ENCODE assay signal across 1 cellular context in genomic region chr6:157221049-157221816, GRCh38.
TF ChIP-seq lines count a peak whose summit lies in the region.

No MANE protein-coding gene starts in this region.

TF ChIP-seq in HepG2, 621 proteins besides CTCF, POLR2A, EP300 and RAD21 (continued from another document and continues in another):
- TF ChIP-seq ZUFSP (CRISPR knock-in tag; IDR thresholded peaks at IDR 0.05; ENCODE audit: borderline replicate concordance), result no peak
- TF ChIP-seq KLF6 (CRISPR knock-in tag; IDR thresholded peaks at IDR 0.05), result 0 out of 2 replicates have a peak, but pooled peaks have one; percentile 73
- no peak for TF ChIP-seq CEBPZ (IDR thresholded peaks at IDR 0.05; ENCODE audit: low read length)
- TF ChIP-seq DDIT3 (CRISPR knock-in tag; IDR thresholded peaks at IDR 0.05), result no peak
- no peak for TF ChIP-seq RNF219 (CRISPR knock-in tag; IDR thresholded peaks at IDR 0.05)
- TF ChIP-seq ZSCAN30 (CRISPR knock-in tag; IDR thresholded peaks at IDR 0.05), result no peak
- no peak for TF ChIP-seq MIER2 (CRISPR knock-in tag; IDR thresholded peaks at IDR 0.05)
- peak; percentile 53 for TF ChIP-seq BHLHE40 (IDR thresholded peaks at IDR 0.05; ENCODE audit: low read length)
- no peak; the same call in 1 of the 2 replicates for TF ChIP-seq ZNF224 (CRISPR knock-in tag; IDR thresholded peaks at IDR 0.05)
- no peak; the same call in 1 of the 2 replicates for TF ChIP-seq PITX1 (CRISPR knock-in tag; IDR thresholded peaks at IDR 0.05)
- no peak for TF ChIP-seq CEBPG (CRISPR knock-in tag; IDR thresholded peaks at IDR 0.05)
- TF ChIP-seq BCLAF1 (IDR thresholded peaks at IDR 0.05), result no peak
- TF ChIP-seq ZBTB43 (CRISPR knock-in tag; conservative IDR thresholded peaks at IDR 0.05), result peak; percentile 88
- no peak for TF ChIP-seq PAX8 (CRISPR knock-in tag; IDR thresholded peaks at IDR 0.05; ENCODE audit: borderline replicate concordance)
- TF ChIP-seq ISX (CRISPR knock-in tag; conservative IDR thresholded peaks at IDR 0.05), result no peak
- TF ChIP-seq TP53 (CRISPR knock-in tag; conservative IDR thresholded peaks at IDR 0.05), result no peak
- no peak for TF ChIP-seq MYPOP (CRISPR knock-in tag; IDR thresholded peaks at IDR 0.05)
- TF ChIP-seq ZNF260 (CRISPR knock-in tag; IDR thresholded peaks at IDR 0.05; ENCODE audit: borderline replicate concordance, low read depth), result no peak
- no peak for TF ChIP-seq CBX1 (IDR thresholded peaks at IDR 0.05; ENCODE audit: low read depth)
- TF ChIP-seq ZNF563 (CRISPR knock-in tag; IDR thresholded peaks at IDR 0.05), result peak; percentile 90
- TF ChIP-seq PBX2 (CRISPR knock-in tag; IDR thresholded peaks at IDR 0.05), result no peak
- TF ChIP-seq RFX5 (IDR thresholded peaks at IDR 0.05; ENCODE audit: low read depth, low read length), result no peak
- no peak for TF ChIP-seq KAT2B (IDR thresholded peaks at IDR 0.05; ENCODE audit: borderline replicate concordance, low read depth, low read length)
- TF ChIP-seq PREB (CRISPR knock-in tag; IDR thresholded peaks at IDR 0.05), result no peak
- no peak for TF ChIP-seq FOXJ3 (CRISPR knock-in tag; IDR thresholded peaks at IDR 0.05; ENCODE audit: borderline replicate concordance)
- TF ChIP-seq TIGD3 (CRISPR knock-in tag; IDR thresholded peaks at IDR 0.05; ENCODE audit: borderline replicate concordance), result peak; percentile 25; the same call in 1 of the 2 replicates
- peak; percentile 58; the same call in 1 of the 2 replicates for TF ChIP-seq YEATS2 (CRISPR knock-in tag; IDR thresholded peaks at IDR 0.05; ENCODE audit: borderline replicate concordance)
- 0 out of 2 replicates have a peak, but pooled peaks have one; percentile 20 for TF ChIP-seq ZNF234 (CRISPR knock-in tag; conservative IDR thresholded peaks at IDR 0.05)
- TF ChIP-seq ZBTB4 (CRISPR knock-in tag; IDR thresholded peaks at IDR 0.05; ENCODE audit: borderline replicate concordance), result no peak
- TF ChIP-seq ELF1 (CRISPR knock-in tag; IDR thresholded peaks at IDR 0.05), result peak; percentile 90
- TF ChIP-seq CAMTA2 (CRISPR knock-in tag; IDR thresholded peaks at IDR 0.05; ENCODE audit: borderline replicate concordance), result no peak
- TF ChIP-seq ZNF558 (CRISPR knock-in tag; IDR thresholded peaks at IDR 0.05; ENCODE audit: borderline replicate concordance), result no peak
- TF ChIP-seq ZNF562 (CRISPR knock-in tag; IDR thresholded peaks at IDR 0.05; ENCODE audit: borderline replicate concordance), result no peak
- TF ChIP-seq ZNF597 (CRISPR knock-in tag; IDR thresholded peaks at IDR 0.05), result no peak
